9 cellular contexts compared by ENCODE assay signal in genomic region chr17:2689411-2690164, GRCh38. TPM values are rescaled to one million over a fixed set of nuclear protein-coding genes. Genes with fewer than 3 reads are reported as not detected.
DNase-seq lines count a peak whose midpoint lies in the region; ATAC-seq, FAIRE-seq and TF ChIP-seq lines count a peak whose summit lies in the region.
"Had no signal": no experiment of that assay in that cellular context is flagged by ENCODE, and none has a peak within 500 bp of the region (broad histone marks: within the 10 kb centered on the region; RNA-seq: fewer than 3 reads in every experiment).

No MANE protein-coding gene starts in this region.

- H2AFZ ChIP-seq in H9 (ENCODE audit: low read length), result no peak overlapping the region

- H3K9ac ChIP-seq in H9 (ENCODE audit: extremely low read depth, insufficient read length, low read length), result no peak overlapping the region

- no peak overlapping the region for H4K8ac ChIP-seq in H9 (replicated peaks; ENCODE audit: insufficient read length, low read depth, low read length)

- no peaks in the 10 kb centered on the region for H4K20me1 ChIP-seq in H9 (ENCODE audit: control insufficient read depth, insufficient read depth, insufficient read length)

- no peak overlapping the region for H3K27ac ChIP-seq in H9 (ENCODE audit: insufficient read length, low read depth, low read length)

- H3K14ac ChIP-seq in H9 (ENCODE audit: insufficient read depth, low read length), result no peak overlapping the region; the same call in 1 of the 2 replicates

- H3K4me1 ChIP-seq in H9 (ENCODE audit: insufficient read depth, low read length), result no peaks in the 10 kb centered on the region

- H3K4ac ChIP-seq in H9 (ENCODE audit: low read depth, low read length), result no peak overlapping the region

- no peak overlapping the region for H2AK5ac ChIP-seq in H9 (ENCODE audit: insufficient read length, low read length)

- intact Hi-C loops in MCF 10A (cut with micrococcal nuclease), result no loop called here

- WGBS in H9 (ENCODE audit: extremely low coverage, insufficient read length, low lambda C conversion rate), result no CpG with 5 or more reads among the region's 40 CpGs

- no peaks in the 10 kb centered on the region for H3K79me1 ChIP-seq in H9 (ENCODE audit: insufficient read depth, low read depth, low read length, poor library complexity, severe bottlenecking)

- no peaks in the 10 kb centered on the region for H3K27me3 ChIP-seq in H9 (ENCODE audit: insufficient read depth, low read length)

- no peak overlapping the region for H3K23ac ChIP-seq in H9 (ENCODE audit: insufficient read length, low read depth, low read length)

- H2BK15ac ChIP-seq in H9 (ENCODE audit: low read depth, low read length), result no peak overlapping the region

- CTCF ChIA-PET in MCF 10A (lab: Yijun Ruan, JAX), result interaction anchor here (0.5 kb wide), 1 partner anchor 270 kb away, joined by 3 read pairs; no protein-coding TSS in a partner anchor

- no peak overlapping the region for H3T11ph ChIP-seq in H9 (ENCODE audit: low read length)

- H3K4me3 Mint-ChIP-seq in H9 (no peak overlapping the region), MCF 10A (ENCODE audit: unreplicated experiment) (no peak overlapping the region)

- H4K5ac ChIP-seq in H9 (ENCODE audit: insufficient read length, low read depth, low read length), result no peak overlapping the region

- H3K18ac ChIP-seq in H9 (ENCODE audit: insufficient read length, low read depth, low read length), result no peak overlapping the region

- FAIRE-seq in urothelium cell line (lab: Jason Lieb, UNC), result no peak

- no peak overlapping the region for H2BK120ac ChIP-seq in H9 (ENCODE audit: low read depth, low read length, poor library complexity, severe bottlenecking)

- no peaks in the 10 kb centered on the region for H3K9me3 ChIP-seq in H9 (ENCODE audit: control insufficient read depth, low read depth, low read length)

- H3K36me3 Mint-ChIP-seq in H9 (ENCODE audit: insufficient read depth in 1 of 3, low read depth in 3 of 3) (peaks cover 5 to 20% (median 16%) of the 10 kb centered on the region in 3 experiments; a peak in 6 of 7 replicates), MCF 10A (ENCODE audit: insufficient read depth, unreplicated experiment) (peaks cover 77% of the 10 kb centered on the region)

- no peak for ATAC-seq in GM18907 (IDR thresholded peaks at IDR 0.05; ENCODE audit: unreplicated experiment)

- TF ChIP-seq CTCF in H9 (conservative IDR thresholded peaks at IDR 0.05), result no peak
- TF ChIP-seq CTCF in MCF 10A (IDR thresholded peaks at IDR 0.05; ENCODE audit: unreplicated experiment), result no peak

- POLR2A ChIA-PET in MCF 10A (lab: Yijun Ruan, JAX), result no interaction called here

- H3K4me1 Mint-ChIP-seq in H9 (peaks cover 8 to 17% of the 10 kb centered on the region in 2 experiments), MCF 10A (ENCODE audit: insufficient read depth, unreplicated experiment) (no peaks in the 10 kb centered on the region)

- no peaks in the 10 kb centered on the region for H3K79me2 ChIP-seq in H9 (ENCODE audit: insufficient read depth, low read length)

- no peak overlapping the region for H2BK5ac ChIP-seq in H9 (ENCODE audit: insufficient read length, low read length)

- no peak overlapping the region for H2BK20ac ChIP-seq in H9 (ENCODE audit: low read depth, low read length, poor library complexity, severe bottlenecking)

- no peak overlapping the region for H3K4me2 ChIP-seq in H9 (ENCODE audit: insufficient read depth, insufficient read length, low read length)

- H3K27ac Mint-ChIP-seq in H9 (peak overlapping the region; percentile 15 to 77 (median 52); a peak in 3 of 7 replicates), MCF 10A (ENCODE audit: low read depth, unreplicated experiment) (no peak overlapping the region)

- no peak overlapping the region for H2BK12ac ChIP-seq in H9 (ENCODE audit: insufficient read length, low read depth, low read length)

- no peak overlapping the region for H3K56ac ChIP-seq in H9 (ENCODE audit: insufficient read length, low read depth, low read length)

- H4K91ac ChIP-seq in H9 (ENCODE audit: insufficient read length, low read depth, low read length), result no peak overlapping the region

- H3K9me3 Mint-ChIP-seq in H9, result no peaks in the 10 kb centered on the region
- no peaks in the 10 kb centered on the region for H3K9me3 Mint-ChIP-seq in MCF 10A (ENCODE audit: unreplicated experiment)

- no peaks in the 10 kb centered on the region for H3K23me2 ChIP-seq in H9 (ENCODE audit: insufficient read length, low read depth, low read length, poor library complexity, severe bottlenecking)

- peak; percentile 11 for DNase-seq in AG20443 (ENCODE audit: low spot score)
- peak; percentile 45 for DNase-seq in H9
- no peak for DNase-seq in MCF 10A (ENCODE audit: unreplicated experiment)
- DNase-seq in mesenteric fat pad (ENCODE audit: low spot score), result peak; percentile 80
- DNase-seq in cerebellum (ENCODE audit: low spot score), result no peak
- DNase-seq in activated naive CD4-positive, alpha-beta T cell treated with Interleukin-2 at 50 U/mL for 16 hours, result no peak
- DNase-seq in urothelium cell line (ENCODE audit: low spot score), result no peak
- DNase-seq: EL had no signal

- H3K27me3 Mint-ChIP-seq in H9 (ENCODE audit: low read depth) (no peaks in the 10 kb centered on the region), MCF 10A (ENCODE audit: insufficient read depth, unreplicated experiment) (no peaks in the 10 kb centered on the region)

- TSS peak; percentile 16 for BruUV-seq in MCF 10A (replicated peaks; lab: Mats Ljungman, UMichigan)

RNA-seq across cellular contexts. Expression of gene CLUH, which starts 22.0 kb away (rescaled TPM):
- total RNA-seq in H9 (2021) (91.3 and 97.0 TPM in 2 replicates), MCF 10A (2022) (66.6 and 80.4 TPM in 2 replicates), mesenteric fat pad (149 TPM), cerebellum (30.2 TPM)

RNA-seq across cellular contexts. Expression of gene CCDC92B, which starts 59.9 kb away (rescaled TPM):
- 7.1 and 8.0 TPM in 2 replicates for total RNA-seq in H9 (2021)
- not detected in 2 replicates for total RNA-seq in MCF 10A (2022)
- 0.16 TPM for total RNA-seq in mesenteric fat pad
- 1.2 TPM for total RNA-seq in cerebellum

Comparison
In these comparisons a context has a peak if more than half of its experiments do, and no peak if none do; other contexts are left out.
1. DNase-seq: peak in AG20443 (single experiment), H9 (single experiment) and mesenteric fat pad (single experiment); none in MCF 10A (single experiment), cerebellum (single experiment), activated naive CD4-positive, alpha-beta T cell treated with Interleukin-2 at 50 U/mL for 16 hours (single experiment) and urothelium cell line (single experiment).